In the genomic region with DNA sequence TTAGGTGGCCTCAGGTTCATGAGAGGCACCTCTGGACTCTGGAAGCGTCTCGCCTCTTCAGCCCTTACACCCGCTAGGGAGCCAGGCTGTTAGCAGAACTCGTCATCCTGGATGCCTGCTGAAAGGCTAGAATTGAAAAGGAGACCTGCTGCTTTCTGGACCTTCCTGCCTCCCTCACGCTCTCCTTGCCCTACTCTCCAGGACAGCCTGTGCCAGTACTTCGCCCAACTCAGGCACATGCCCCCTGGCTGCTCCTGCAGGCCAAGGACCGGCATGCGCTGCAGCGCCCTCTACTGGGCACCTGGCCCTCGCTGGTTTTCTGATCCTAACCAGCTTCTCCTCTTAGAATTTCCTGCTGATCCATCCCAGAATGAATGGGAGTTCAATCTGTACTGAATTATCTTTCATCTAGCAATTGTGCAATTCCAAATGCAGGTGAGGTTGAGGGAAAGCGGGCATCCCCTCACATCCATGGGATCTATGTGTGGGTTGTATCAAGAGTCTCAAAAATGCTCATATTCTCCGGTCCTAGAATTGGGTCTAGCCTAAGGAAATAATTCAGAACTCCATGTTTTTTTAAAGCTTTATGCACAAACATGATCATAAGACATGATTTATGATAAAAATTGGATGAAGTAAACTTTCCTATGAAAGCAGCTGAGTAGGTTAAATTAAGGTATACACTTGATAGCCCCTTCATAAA, we compare ENCODE assay signal across 1 cellular context.
TF ChIP-seq lines count a peak whose summit lies in the region.

No MANE protein-coding gene starts in this region.

TF ChIP-seq in K562, 482 proteins besides CTCF, POLR2A, EP300 and RAD21 (continued from another document and continues in another):
- TF ChIP-seq, protein P1, sequence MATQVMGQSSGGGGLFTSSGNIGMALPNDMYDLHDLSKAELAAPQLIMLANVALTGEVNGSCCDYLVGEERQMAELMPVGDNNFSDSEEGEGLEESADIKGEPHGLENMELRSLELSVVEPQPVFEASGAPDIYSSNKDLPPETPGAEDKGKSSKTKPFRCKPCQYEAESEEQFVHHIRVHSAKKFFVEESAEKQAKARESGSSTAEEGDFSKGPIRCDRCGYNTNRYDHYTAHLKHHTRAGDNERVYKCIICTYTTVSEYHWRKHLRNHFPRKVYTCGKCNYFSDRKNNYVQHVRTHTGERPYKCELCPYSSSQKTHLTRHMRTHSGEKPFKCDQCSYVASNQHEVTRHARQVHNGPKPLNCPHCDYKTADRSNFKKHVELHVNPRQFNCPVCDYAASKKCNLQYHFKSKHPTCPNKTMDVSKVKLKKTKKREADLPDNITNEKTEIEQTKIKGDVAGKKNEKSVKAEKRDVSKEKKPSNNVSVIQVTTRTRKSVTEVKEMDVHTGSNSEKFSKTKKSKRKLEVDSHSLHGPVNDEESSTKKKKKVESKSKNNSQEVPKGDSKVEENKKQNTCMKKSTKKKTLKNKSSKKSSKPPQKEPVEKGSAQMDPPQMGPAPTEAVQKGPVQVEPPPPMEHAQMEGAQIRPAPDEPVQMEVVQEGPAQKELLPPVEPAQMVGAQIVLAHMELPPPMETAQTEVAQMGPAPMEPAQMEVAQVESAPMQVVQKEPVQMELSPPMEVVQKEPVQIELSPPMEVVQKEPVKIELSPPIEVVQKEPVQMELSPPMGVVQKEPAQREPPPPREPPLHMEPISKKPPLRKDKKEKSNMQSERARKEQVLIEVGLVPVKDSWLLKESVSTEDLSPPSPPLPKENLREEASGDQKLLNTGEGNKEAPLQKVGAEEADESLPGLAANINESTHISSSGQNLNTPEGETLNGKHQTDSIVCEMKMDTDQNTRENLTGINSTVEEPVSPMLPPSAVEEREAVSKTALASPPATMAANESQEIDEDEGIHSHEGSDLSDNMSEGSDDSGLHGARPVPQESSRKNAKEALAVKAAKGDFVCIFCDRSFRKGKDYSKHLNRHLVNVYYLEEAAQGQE (CRISPR knock-in tag; IDR thresholded peaks at IDR 0.05; ENCODE audit: low read depth): no peak
- TF ChIP-seq CEBPB (tag; IDR thresholded peaks at IDR 0.05) (no peak), LEF1 (IDR thresholded peaks at IDR 0.05) (no peak), RBM22 (IDR thresholded peaks at IDR 0.05; ENCODE audit: low read depth, low read length, poor library complexity, severe bottlenecking) (no peak), GABPB2 (CRISPR knock-in tag; conservative IDR thresholded peaks at IDR 0.05) (no peak), SMAD2 (IDR thresholded peaks at IDR 0.05; ENCODE audit: low read depth, low read length) (no peak), CBFA2T3 (IDR thresholded peaks at IDR 0.05) (no peak), DDX20 (tag; IDR thresholded peaks at IDR 0.05; ENCODE audit: low read depth) (no peak), NFIC (IDR thresholded peaks at IDR 0.05) (no peak), ZC3H4 (CRISPR knock-in tag; IDR thresholded peaks at IDR 0.05; ENCODE audit: borderline replicate concordance) (no peak), MYNN (IDR thresholded peaks at IDR 0.05) (0 out of 2 replicates have a peak, but pooled peaks have one; percentile 62), MYNN (CRISPR knock-in tag; IDR thresholded peaks at IDR 0.05) (no peak), ZFP36 (IDR thresholded peaks at IDR 0.05; ENCODE audit: low read depth, low read length, partially characterized antibody) (no peak), SNIP1 (IDR thresholded peaks at IDR 0.05; ENCODE audit: low read depth) (no peak), POLR2AphosphoS2 (IDR thresholded peaks at IDR 0.05; ENCODE audit: low read length) (no peak), TCF7L2 (IDR thresholded peaks at IDR 0.05; ENCODE audit: low read depth, low read length) (no peak), SMARCA4 (IDR thresholded peaks at IDR 0.05) (peak; percentile 55; the same call in 1 of the 2 replicates), BDP1 (IDR thresholded peaks at IDR 0.05; ENCODE audit: insufficient read depth, insufficient read length) (no peak), GTF2E2 (tag; IDR thresholded peaks at IDR 0.05) (no peak), SOX6 (IDR thresholded peaks at IDR 0.05) (0 out of 2 replicates have a peak, but pooled peaks have one; percentile 33), ZBTB17 (CRISPR knock-in tag; IDR thresholded peaks at IDR 0.05) (no peak), SP1 (CRISPR knock-in tag; IDR thresholded peaks at IDR 0.05) (no peak), TSC22D4 (tag; IDR thresholded peaks at IDR 0.05) (no peak), ZNF699 (CRISPR knock-in tag; IDR thresholded peaks at IDR 0.05; ENCODE audit: insufficient replicate concordance) (no peak), ZNF197 (CRISPR knock-in tag; IDR thresholded peaks at IDR 0.05; ENCODE audit: low read depth) (no peak), L3MBTL2 (IDR thresholded peaks at IDR 0.05) (peak; percentile 79), XRCC5 (IDR thresholded peaks at IDR 0.05; ENCODE audit: low read depth, low read length) (peak; percentile 85), KDM4B (IDR thresholded peaks at IDR 0.05; ENCODE audit: borderline replicate concordance in 2 of 2, low read depth in 1 of 2) (no peak), ZNF79 (CRISPR knock-in tag; IDR thresholded peaks at IDR 0.05; ENCODE audit: low read depth) (no peak), PYGO2 (tag; IDR thresholded peaks at IDR 0.05) (no peak), CHD2 (IDR thresholded peaks at IDR 0.05; ENCODE audit: low read depth, low read length) (no peak), TOE1 (IDR thresholded peaks at IDR 0.05; ENCODE audit: borderline replicate concordance) (no peak), TOE1 (CRISPR knock-in tag; IDR thresholded peaks at IDR 0.05; ENCODE audit: borderline replicate concordance, low read depth) (no peak), PURB (CRISPR knock-in tag; IDR thresholded peaks at IDR 0.05; ENCODE audit: low read depth) (no peak), ZNF785 (CRISPR knock-in tag; IDR thresholded peaks at IDR 0.05) (no peak)
- TF ChIP-seq, protein P2, sequence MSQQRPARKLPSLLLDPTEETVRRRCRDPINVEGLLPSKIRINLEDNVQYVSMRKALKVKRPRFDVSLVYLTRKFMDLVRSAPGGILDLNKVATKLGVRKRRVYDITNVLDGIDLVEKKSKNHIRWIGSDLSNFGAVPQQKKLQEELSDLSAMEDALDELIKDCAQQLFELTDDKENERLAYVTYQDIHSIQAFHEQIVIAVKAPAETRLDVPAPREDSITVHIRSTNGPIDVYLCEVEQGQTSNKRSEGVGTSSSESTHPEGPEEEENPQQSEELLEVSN (IDR thresholded peaks at IDR 0.05; ENCODE audit: borderline replicate concordance in 1 of 2, extremely low read depth in 1 of 2, insufficient read depth in 1 of 2, insufficient read length in 1 of 2, low read depth in 1 of 2, low read length in 1 of 2, poor library complexity in 1 of 2, severe bottlenecking in 1 of 2): peak; percentile 16 to 42
- TF ChIP-seq, protein P3, sequence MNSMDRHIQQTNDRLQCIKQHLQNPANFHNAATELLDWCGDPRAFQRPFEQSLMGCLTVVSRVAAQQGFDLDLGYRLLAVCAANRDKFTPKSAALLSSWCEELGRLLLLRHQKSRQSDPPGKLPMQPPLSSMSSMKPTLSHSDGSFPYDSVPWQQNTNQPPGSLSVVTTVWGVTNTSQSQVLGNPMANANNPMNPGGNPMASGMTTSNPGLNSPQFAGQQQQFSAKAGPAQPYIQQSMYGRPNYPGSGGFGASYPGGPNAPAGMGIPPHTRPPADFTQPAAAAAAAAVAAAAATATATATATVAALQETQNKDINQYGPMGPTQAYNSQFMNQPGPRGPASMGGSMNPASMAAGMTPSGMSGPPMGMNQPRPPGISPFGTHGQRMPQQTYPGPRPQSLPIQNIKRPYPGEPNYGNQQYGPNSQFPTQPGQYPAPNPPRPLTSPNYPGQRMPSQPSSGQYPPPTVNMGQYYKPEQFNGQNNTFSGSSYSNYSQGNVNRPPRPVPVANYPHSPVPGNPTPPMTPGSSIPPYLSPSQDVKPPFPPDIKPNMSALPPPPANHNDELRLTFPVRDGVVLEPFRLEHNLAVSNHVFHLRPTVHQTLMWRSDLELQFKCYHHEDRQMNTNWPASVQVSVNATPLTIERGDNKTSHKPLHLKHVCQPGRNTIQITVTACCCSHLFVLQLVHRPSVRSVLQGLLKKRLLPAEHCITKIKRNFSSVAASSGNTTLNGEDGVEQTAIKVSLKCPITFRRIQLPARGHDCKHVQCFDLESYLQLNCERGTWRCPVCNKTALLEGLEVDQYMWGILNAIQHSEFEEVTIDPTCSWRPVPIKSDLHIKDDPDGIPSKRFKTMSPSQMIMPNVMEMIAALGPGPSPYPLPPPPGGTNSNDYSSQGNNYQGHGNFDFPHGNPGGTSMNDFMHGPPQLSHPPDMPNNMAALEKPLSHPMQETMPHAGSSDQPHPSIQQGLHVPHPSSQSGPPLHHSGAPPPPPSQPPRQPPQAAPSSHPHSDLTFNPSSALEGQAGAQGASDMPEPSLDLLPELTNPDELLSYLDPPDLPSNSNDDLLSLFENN (IDR thresholded peaks at IDR 0.05; ENCODE audit: low read depth in 2 of 2, low read length in 2 of 2): no peak
- TF ChIP-seq, protein P4, sequence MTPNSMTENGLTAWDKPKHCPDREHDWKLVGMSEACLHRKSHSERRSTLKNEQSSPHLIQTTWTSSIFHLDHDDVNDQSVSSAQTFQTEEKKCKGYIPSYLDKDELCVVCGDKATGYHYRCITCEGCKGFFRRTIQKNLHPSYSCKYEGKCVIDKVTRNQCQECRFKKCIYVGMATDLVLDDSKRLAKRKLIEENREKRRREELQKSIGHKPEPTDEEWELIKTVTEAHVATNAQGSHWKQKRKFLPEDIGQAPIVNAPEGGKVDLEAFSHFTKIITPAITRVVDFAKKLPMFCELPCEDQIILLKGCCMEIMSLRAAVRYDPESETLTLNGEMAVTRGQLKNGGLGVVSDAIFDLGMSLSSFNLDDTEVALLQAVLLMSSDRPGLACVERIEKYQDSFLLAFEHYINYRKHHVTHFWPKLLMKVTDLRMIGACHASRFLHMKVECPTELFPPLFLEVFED (CRISPR knock-in tag; conservative IDR thresholded peaks at IDR 0.05): no peak
- TF ChIP-seq, protein P5, sequence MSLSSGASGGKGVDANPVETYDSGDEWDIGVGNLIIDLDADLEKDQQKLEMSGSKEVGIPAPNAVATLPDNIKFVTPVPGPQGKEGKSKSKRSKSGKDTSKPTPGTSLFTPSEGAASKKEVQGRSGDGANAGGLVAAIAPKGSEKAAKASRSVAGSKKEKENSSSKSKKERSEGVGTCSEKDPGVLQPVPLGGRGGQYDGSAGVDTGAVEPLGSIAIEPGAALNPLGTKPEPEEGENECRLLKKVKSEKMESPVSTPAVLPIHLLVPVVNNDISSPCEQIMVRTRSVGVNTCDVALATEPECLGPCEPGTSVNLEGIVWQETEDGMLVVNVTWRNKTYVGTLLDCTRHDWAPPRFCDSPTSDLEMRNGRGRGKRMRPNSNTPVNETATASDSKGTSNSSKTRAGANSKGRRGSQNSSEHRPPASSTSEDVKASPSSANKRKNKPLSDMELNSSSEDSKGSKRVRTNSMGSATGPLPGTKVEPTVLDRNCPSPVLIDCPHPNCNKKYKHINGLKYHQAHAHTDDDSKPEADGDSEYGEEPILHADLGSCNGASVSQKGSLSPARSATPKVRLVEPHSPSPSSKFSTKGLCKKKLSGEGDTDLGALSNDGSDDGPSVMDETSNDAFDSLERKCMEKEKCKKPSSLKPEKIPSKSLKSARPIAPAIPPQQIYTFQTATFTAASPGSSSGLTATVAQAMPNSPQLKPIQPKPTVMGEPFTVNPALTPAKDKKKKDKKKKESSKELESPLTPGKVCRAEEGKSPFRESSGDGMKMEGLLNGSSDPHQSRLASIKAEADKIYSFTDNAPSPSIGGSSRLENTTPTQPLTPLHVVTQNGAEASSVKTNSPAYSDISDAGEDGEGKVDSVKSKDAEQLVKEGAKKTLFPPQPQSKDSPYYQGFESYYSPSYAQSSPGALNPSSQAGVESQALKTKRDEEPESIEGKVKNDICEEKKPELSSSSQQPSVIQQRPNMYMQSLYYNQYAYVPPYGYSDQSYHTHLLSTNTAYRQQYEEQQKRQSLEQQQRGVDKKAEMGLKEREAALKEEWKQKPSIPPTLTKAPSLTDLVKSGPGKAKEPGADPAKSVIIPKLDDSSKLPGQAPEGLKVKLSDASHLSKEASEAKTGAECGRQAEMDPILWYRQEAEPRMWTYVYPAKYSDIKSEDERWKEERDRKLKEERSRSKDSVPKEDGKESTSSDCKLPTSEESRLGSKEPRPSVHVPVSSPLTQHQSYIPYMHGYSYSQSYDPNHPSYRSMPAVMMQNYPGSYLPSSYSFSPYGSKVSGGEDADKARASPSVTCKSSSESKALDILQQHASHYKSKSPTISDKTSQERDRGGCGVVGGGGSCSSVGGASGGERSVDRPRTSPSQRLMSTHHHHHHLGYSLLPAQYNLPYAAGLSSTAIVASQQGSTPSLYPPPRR (CRISPR knock-in tag; IDR thresholded peaks at IDR 0.05; ENCODE audit: borderline replicate concordance): no peak
- TF ChIP-seq, protein P6, sequence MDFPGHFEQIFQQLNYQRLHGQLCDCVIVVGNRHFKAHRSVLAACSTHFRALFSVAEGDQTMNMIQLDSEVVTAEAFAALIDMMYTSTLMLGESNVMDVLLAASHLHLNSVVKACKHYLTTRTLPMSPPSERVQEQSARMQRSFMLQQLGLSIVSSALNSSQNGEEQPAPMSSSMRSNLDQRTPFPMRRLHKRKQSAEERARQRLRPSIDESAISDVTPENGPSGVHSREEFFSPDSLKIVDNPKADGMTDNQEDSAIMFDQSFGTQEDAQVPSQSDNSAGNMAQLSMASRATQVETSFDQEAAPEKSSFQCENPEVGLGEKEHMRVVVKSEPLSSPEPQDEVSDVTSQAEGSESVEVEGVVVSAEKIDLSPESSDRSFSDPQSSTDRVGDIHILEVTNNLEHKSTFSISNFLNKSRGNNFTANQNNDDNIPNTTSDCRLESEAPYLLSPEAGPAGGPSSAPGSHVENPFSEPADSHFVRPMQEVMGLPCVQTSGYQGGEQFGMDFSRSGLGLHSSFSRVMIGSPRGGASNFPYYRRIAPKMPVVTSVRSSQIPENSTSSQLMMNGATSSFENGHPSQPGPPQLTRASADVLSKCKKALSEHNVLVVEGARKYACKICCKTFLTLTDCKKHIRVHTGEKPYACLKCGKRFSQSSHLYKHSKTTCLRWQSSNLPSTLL (IDR thresholded peaks at IDR 0.05): no peak
- TF ChIP-seq, protein P7, sequence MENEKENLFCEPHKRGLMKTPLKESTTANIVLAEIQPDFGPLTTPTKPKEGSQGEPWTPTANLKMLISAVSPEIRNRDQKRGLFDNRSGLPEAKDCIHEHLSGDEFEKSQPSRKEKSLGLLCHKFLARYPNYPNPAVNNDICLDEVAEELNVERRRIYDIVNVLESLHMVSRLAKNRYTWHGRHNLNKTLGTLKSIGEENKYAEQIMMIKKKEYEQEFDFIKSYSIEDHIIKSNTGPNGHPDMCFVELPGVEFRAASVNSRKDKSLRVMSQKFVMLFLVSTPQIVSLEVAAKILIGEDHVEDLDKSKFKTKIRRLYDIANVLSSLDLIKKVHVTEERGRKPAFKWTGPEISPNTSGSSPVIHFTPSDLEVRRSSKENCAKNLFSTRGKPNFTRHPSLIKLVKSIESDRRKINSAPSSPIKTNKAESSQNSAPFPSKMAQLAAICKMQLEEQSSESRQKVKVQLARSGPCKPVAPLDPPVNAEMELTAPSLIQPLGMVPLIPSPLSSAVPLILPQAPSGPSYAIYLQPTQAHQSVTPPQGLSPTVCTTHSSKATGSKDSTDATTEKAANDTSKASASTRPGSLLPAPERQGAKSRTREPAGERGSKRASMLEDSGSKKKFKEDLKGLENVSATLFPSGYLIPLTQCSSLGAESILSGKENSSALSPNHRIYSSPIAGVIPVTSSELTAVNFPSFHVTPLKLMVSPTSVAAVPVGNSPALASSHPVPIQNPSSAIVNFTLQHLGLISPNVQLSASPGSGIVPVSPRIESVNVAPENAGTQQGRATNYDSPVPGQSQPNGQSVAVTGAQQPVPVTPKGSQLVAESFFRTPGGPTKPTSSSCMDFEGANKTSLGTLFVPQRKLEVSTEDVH (IDR thresholded peaks at IDR 0.05; ENCODE audit: low read depth, partially characterized antibody): no peak
